Comparison of ENCODE assay signal across 2 cellular contexts in the genomic region with DNA sequence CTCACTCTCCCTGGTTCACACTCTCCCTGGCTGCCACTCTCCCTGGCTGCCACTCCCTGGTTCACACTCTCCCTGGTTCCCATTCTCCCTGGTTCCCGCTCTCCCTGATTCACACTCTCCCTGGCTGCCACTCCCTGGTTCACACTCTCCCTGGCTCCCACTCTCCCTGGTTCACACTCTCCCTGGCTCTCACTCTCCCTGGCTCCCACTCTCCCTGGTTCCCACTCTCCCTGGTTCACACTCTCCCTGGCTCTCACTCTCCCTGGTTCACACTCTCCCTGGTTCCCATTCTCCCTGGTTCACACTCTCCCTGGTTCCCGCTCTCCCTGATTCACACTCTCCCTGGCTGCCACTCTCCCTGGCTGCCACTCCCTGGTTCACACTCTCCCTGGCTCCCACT.
TF ChIP-seq lines count a peak whose summit lies in the region.

No MANE protein-coding gene starts in this region.

TF ChIP-seq in HEK293, 187 proteins besides CTCF, POLR2A, EP300 and RAD21:
- peak; percentile 99 for TF ChIP-seq ZNF18 (tag by site-specific recombination; IDR thresholded peaks at IDR 0.05)
- TF ChIP-seq PRDM1 (tag by site-specific recombination; IDR thresholded peaks at IDR 0.05), result peak; percentile 96

TF ChIP-seq in HepG2, 621 proteins besides CTCF, POLR2A, EP300 and RAD21:
- peak; percentile 85 for TF ChIP-seq ZNF18 (CRISPR knock-in tag; IDR thresholded peaks at IDR 0.05; ENCODE audit: insufficient replicate concordance)
